Comparison of ENCODE assay signal across 9 cellular contexts in the genomic region with DNA sequence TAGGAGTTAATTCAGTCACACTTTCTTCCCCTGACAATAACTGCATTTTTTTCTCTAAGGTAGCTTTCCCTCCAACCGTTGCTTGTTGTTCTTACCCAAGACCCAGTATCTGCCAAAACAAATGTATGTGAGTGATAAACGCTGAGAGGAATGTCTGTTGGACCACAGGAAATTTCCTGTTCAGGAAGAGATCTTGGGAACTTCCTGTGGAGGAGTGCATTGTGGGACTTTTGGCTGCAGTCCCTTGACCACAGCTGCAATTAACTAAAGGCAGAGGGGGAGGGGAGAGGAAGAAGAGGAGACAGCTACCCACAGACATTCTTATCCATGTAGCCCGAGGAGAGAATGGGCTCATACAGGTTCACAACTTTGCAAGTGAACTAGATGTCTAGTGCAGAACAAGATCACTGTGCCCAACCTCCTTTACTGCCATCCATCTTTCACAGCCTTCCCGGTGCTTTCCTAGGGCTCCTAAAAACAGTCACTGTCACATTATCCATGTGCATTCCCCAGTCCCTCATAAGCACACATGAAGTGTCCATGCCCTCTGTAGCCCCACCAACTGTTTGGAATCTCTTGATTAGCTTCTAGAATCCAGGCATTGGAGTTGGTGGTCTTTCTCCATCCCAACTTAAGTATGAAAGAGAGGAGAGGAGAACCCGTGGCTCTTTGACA.
A peak's percentile ranks its signal among the peaks of the same experiment; 100 is the strongest.
DNase-seq lines count a peak whose midpoint lies in the region; ATAC-seq and TF ChIP-seq lines count a peak whose summit lies in the region.
"Had no signal": no experiment of that assay in that cellular context is flagged by ENCODE, and none has a peak within 500 bp of the region (broad histone marks: within the 10 kb centered on the region; RNA-seq: fewer than 3 reads in every experiment).

No MANE protein-coding gene starts in this region.

- H3K4me3 ChIP-seq in RWPE2 (ENCODE audit: severe bottlenecking) (no peak overlapping the region), esophagus squamous epithelium (no peak overlapping the region), spleen (peak overlapping the region in 1 of 8 donors; percentile 4)

- intact Hi-C loops in esophagus squamous epithelium (cut with DNase I), result no loop called here
- intact Hi-C loops in spleen (cut with DNase I; ENCODE audit: low total_unique reads), result no loop called here

- no peak for TF ChIP-seq CTCF in RWPE2 (IDR thresholded peaks at IDR 0.05; ENCODE audit: poor library complexity, severe bottlenecking)
- no peak for TF ChIP-seq CTCF in esophagus squamous epithelium (IDR thresholded peaks at IDR 0.05)
- TF ChIP-seq CTCF in spleen (IDR thresholded peaks at IDR 0.05 in 8 of 11, conservative IDR thresholded peaks at IDR 0.05 in 3 of 11), result no peak

- 0 out of 3 replicates have a peak, but pooled peaks have one; percentile 19 for ATAC-seq in RWPE2 (ENCODE audit: low read depth)
- no peak for ATAC-seq in HG03469 (IDR thresholded peaks at IDR 0.05; ENCODE audit: unreplicated experiment)

- 48 to 50% methylated on average over 5 of the region's 5 CpGs for WGBS in esophagus squamous epithelium, 2 donors
- WGBS in spleen, 5 donors, result 15 to 37% (median 19%) methylated on average over 5 of the region's 5 CpGs

- DNase-seq in HK-2 (ENCODE audit: unreplicated experiment), result peak; percentile 71
- DNase-seq in RWPE2 (ENCODE audit: low spot score), result no peak
- no peak for DNase-seq in esophagus squamous epithelium (lab: John Stamatoyannopoulos, UW)
- DNase-seq in spleen, result no peak
- no peak for DNase-seq in stimulated activated CD4-positive, alpha-beta T cell treated with anti-CD3 and anti-CD28 coated beads, Interleukin-4, amount 100 ng/mL, for 4 hours
- no peak for DNase-seq in NCI-H446 (lab: John Stamatoyannopoulos, UW)
- DNase-seq: glutamatergic neuron, H7 had no signal

- H3K4me1 ChIP-seq in RWPE2 (ENCODE audit: insufficient read depth, poor library complexity, severe bottlenecking) (peaks cover 32% of the 10 kb centered on the region), esophagus squamous epithelium (peaks cover 11 to 69% (median 19%) of the 10 kb centered on the region in 3 donors), spleen (peaks cover 0 to 92% (median 54%) of the 10 kb centered on the region in 6 donors)

- H3K36me3 ChIP-seq in RWPE2 (ENCODE audit: low read depth) (no peaks in the 10 kb centered on the region), esophagus squamous epithelium (no peaks in the 10 kb centered on the region), spleen (no peaks in the 10 kb centered on the region)

- H3K9me3 ChIP-seq in RWPE2 (ENCODE audit: severe bottlenecking) (no peaks in the 10 kb centered on the region), esophagus squamous epithelium (no peaks in the 10 kb centered on the region), spleen (no peaks in the 10 kb centered on the region)

- H3K27ac ChIP-seq in RWPE2 (ENCODE audit: poor library complexity, severe bottlenecking) (peak overlapping the region; percentile 92), esophagus squamous epithelium (peak overlapping the region; percentile 4 to 78 (median 46)), spleen (peak overlapping the region in 7 of 8 donors; percentile 17 to 63 (median 48))

- TF ChIP-seq POLR2A in esophagus squamous epithelium (IDR thresholded peaks at IDR 0.05) (no peak), spleen (IDR thresholded peaks at IDR 0.05) (no peak)

- H3K27me3 ChIP-seq in RWPE2 (ENCODE audit: insufficient read depth, poor library complexity, severe bottlenecking) (no peaks in the 10 kb centered on the region), esophagus squamous epithelium (no peaks in the 10 kb centered on the region), spleen (replicated peaks in 1 of 7) (no peaks in the 10 kb centered on the region)
